ENCODE assay signal across 8 cellular contexts in genomic region chr9:14846871-14847311, GRCh38.
DNase-seq lines count a peak whose midpoint lies in the region; ATAC-seq and TF ChIP-seq lines count a peak whose summit lies in the region.

No MANE protein-coding gene starts in this region.

- no peaks in the 10 kb centered on the region for H3K4me1 Mint-ChIP-seq in CD8-positive, alpha-beta T cell (ENCODE audit: low read depth)

- intact Hi-C loops in CD8-positive, alpha-beta T cell (cut with DNase I, micrococcal nuclease) = loop anchor here (5.0 to 10.0 kb wide), 2 partner anchors 288 to 290 kb away; no protein-coding TSS in a partner anchor

- no peaks in the 10 kb centered on the region for H3K36me3 Mint-ChIP-seq in CD8-positive, alpha-beta T cell

- H3K36me3 ChIP-seq in CD8-positive, alpha-beta T cell (ENCODE audit: insufficient read depth, low read length) = no peaks in the 10 kb centered on the region

- H3K9me3 ChIP-seq in CD8-positive, alpha-beta T cell (ENCODE audit: low read length) = no peaks in the 10 kb centered on the region

- H3K27ac Mint-ChIP-seq in CD8-positive, alpha-beta T cell = no peak overlapping the region

- no peak overlapping the region for H3K4me3 ChIP-seq in CD8-positive, alpha-beta T cell (ENCODE audit: low read depth, low read length)
- H3K4me3 ChIP-seq in foreskin fibroblast (ENCODE audit: low read depth in 1 of 2, low read length in 2 of 2) = no peak overlapping the region
- no peak overlapping the region for H3K4me3 ChIP-seq in retinal pigment epithelial cell (ENCODE audit: low read length)

- no peaks in the 10 kb centered on the region for H3K27me3 ChIP-seq in CD8-positive, alpha-beta T cell (ENCODE audit: insufficient read depth, low read length)

- peak; percentile 41 for TF ChIP-seq CTCF in CD8-positive, alpha-beta T cell (IDR thresholded peaks at IDR 0.05)
- peak; percentile 80 for TF ChIP-seq CTCF in foreskin fibroblast (IDR thresholded peaks at IDR 0.05; ENCODE audit: low read depth, low read length)
- TF ChIP-seq CTCF in retinal pigment epithelial cell (conservative IDR thresholded peaks at IDR 0.05; ENCODE audit: low read depth, low read length) = peak; percentile 87

- peaks cover 11% of the 10 kb centered on the region for H3K27me3 Mint-ChIP-seq in CD8-positive, alpha-beta T cell (ENCODE audit: low read depth)

- POLR2A ChIA-PET in CD8-positive, alpha-beta T cell (lab: Charles Lee) = no interaction called here

- H3K27ac ChIP-seq in CD8-positive, alpha-beta T cell (ENCODE audit: low read depth, low read length) = no peak overlapping the region

- DNase-seq in CD8-positive, alpha-beta T cell = peak; percentile 0 to 51 (median 16)
- DNase-seq in NCI-H526 (lab: John Stamatoyannopoulos, UW) (peak; percentile 24 to 86), foreskin fibroblast (peak; percentile 21 to 68), retinal pigment epithelial cell (ENCODE audit: low read depth) (no peak), inferior parietal cortex (ENCODE audit: extremely low spot score) (no peak)
- DNase-seq in activated CD8-positive, alpha-beta memory T cell treated with anti-CD3 and anti-CD28 coated beads, Interleukin-2, amount 50 U/mL, for 4 hours = peak; percentile 28

- H3K4me3 Mint-ChIP-seq in CD8-positive, alpha-beta T cell = no peak overlapping the region

- no peak for ATAC-seq in CD8-positive, alpha-beta T cell
- peak; percentile 97 for ATAC-seq in GM19043 (IDR thresholded peaks at IDR 0.05; ENCODE audit: low read depth, unreplicated experiment)
- peak; percentile 96 for ATAC-seq in HG03139 (IDR thresholded peaks at IDR 0.05; ENCODE audit: unreplicated experiment)

- no peaks in the 10 kb centered on the region for H3K9me3 Mint-ChIP-seq in CD8-positive, alpha-beta T cell

- CTCF ChIA-PET in CD8-positive, alpha-beta T cell (lab: Charles Lee) = interaction anchor here (0.7 to 1.1 kb wide), 3 partner anchors 9 to 56 kb away, joined by 3 read pairs; no protein-coding TSS in a partner anchor

- H3K4me1 ChIP-seq in CD8-positive, alpha-beta T cell (ENCODE audit: insufficient read depth, low read length) = no peaks in the 10 kb centered on the region

Comparison
In these comparisons a context has a peak if more than half of its experiments do, and no peak if none do; other contexts are left out.
1. DNase-seq: peak in CD8-positive, alpha-beta T cell (7 of 7), NCI-H526 (2 of 2), activated CD8-positive, alpha-beta memory T cell treated with anti-CD3 and anti-CD28 coated beads, Interleukin-2, amount 50 U/mL, for 4 hours (single experiment) and foreskin fibroblast (2 of 2); none in retinal pigment epithelial cell (single experiment) and inferior parietal cortex (single experiment).
2. Peak in every context shown above with its lines, with median percentiles within 50 percentile points of each other: CTCF ChIP-seq.